Comparison of ENCODE assay signal across 10 cellular contexts in genomic region chr6:10759884-10760329, GRCh38. TPM values are rescaled to one million over a fixed set of nuclear protein-coding genes. Genes with fewer than 3 reads are reported as not detected.
DNase-seq lines count a peak whose midpoint lies in the region; ATAC-seq and TF ChIP-seq lines count a peak whose summit lies in the region.
"Had no signal": no experiment of that assay in that cellular context is flagged by ENCODE, and none has a peak within 500 bp of the region (broad histone marks: within the 10 kb centered on the region; RNA-seq: fewer than 3 reads in every experiment).

No MANE protein-coding gene starts in this region.

- H3K9ac ChIP-seq in SK-N-SH, result no peak overlapping the region

- TF ChIP-seq CTCF in SK-N-SH (IDR thresholded peaks at IDR 0.05) (no peak), foreskin fibroblast (IDR thresholded peaks at IDR 0.05; ENCODE audit: low read depth, low read length) (no peak)

- H3K36me3 ChIP-seq in SK-N-SH (replicated peaks in 1 of 2; ENCODE audit: control insufficient read depth in 1 of 2, insufficient read depth in 2 of 2, low read length in 1 of 2), result peaks cover 10 to 37% of the 10 kb centered on the region in 2 experiments

- peaks cover 20% of the 10 kb centered on the region for H3K79me2 ChIP-seq in SK-N-SH (ENCODE audit: insufficient read depth)

- TF ChIP-seq EP300 in SK-N-SH (IDR thresholded peaks at IDR 0.05; ENCODE audit: borderline replicate concordance in 1 of 2, low read depth in 1 of 2, low read length in 1 of 2), result no peak

- no peaks in the 10 kb centered on the region for H3K9me3 Mint-ChIP-seq in activated T-cell treated with anti-CD3 and anti-CD28 coated beads, Interleukin-2, amount 50 U/mL, for 24 hours

- no peak for TF ChIP-seq RAD21 in SK-N-SH (IDR thresholded peaks at IDR 0.05; ENCODE audit: low read length)

- no peak for DNase-seq in activated T-cell treated with anti-CD3 and anti-CD28 coated beads, Interleukin-2, amount 50 U/mL, for 24 hours
- DNase-seq in activated T-cell treated with anti-CD3 and anti-CD28 coated beads for 4 hours, result no peak
- no peak for DNase-seq in SK-N-SH
- DNase-seq in foreskin fibroblast, result peak; percentile 84 to 89
- DNase-seq in stromal cell of bone marrow (ENCODE audit: low read depth), result peak; percentile 57
- DNase-seq in NCI-H1092 treated with DMSO at 0.1 percent for 48 hours (lab: John Stamatoyannopoulos, UW), result no peak
- no peak for DNase-seq in activated gamma-delta T cell (lab: John Stamatoyannopoulos, UW)
- DNase-seq: activated naive CD4-positive, alpha-beta T cell treated with anti-CD3 and anti-CD28 coated beads, Interleukin-2, amount 50 U/mL, for 16 hours had no signal

- H3K4me1 ChIP-seq in SK-N-SH (ENCODE audit: control insufficient read depth in 1 of 2, insufficient read depth in 2 of 2, low read depth in 1 of 2, low read length in 1 of 2), result peaks cover 0 to 15% of the 10 kb centered on the region in 2 experiments; a peak in 2 of 4 replicates

- H3K4me3 Mint-ChIP-seq in activated T-cell treated with anti-CD3 and anti-CD28 coated beads, Interleukin-2, amount 50 U/mL, for 24 hours, result no peak overlapping the region

- ATAC-seq in GM19467 (IDR thresholded peaks at IDR 0.05; ENCODE audit: unreplicated experiment), result no peak

- H3F3A ChIP-seq in SK-N-SH (replicated peaks; ENCODE audit: insufficient read depth), result peaks cover 21% of the 10 kb centered on the region

- CTCF ChIA-PET in SK-N-SH (lab: Yijun Ruan, JAX), result interaction anchor here (0.7 to 2.2 kb wide), 7 partner anchors 9 to 36 kb away, joined by 3 to 9 read pairs (median 5); no protein-coding TSS in a partner anchor

- H3K4me2 ChIP-seq in SK-N-SH, result peak overlapping the region; percentile 23; the same call in 1 of the 2 replicates
- H3K4me2 ChIP-seq: BLaER1 treated with 17β-estradiol and CSF1 and Interleukin-3, amounts not matched to agents 10 nM and 100 nM had no signal

- no peaks in the 10 kb centered on the region for H3K9me3 ChIP-seq in SK-N-SH
- H3K9me3 ChIP-seq: BLaER1 treated with 17β-estradiol and CSF1 and Interleukin-3, amounts not matched to agents 10 nM and 100 nM had no signal

- H2AFZ ChIP-seq in SK-N-SH (ENCODE audit: low read depth), result no peak overlapping the region

- H3K27me3 ChIP-seq in SK-N-SH (ENCODE audit: insufficient read depth), result no peaks in the 10 kb centered on the region
- H3K27me3 ChIP-seq: BLaER1 treated with 17β-estradiol and CSF1 and Interleukin-3, amounts not matched to agents 10 nM and 100 nM had no signal

- no peaks in the 10 kb centered on the region; the same call in 1 of the 2 replicates for H4K20me1 ChIP-seq in SK-N-SH (ENCODE audit: insufficient read depth)

- no peaks in the 10 kb centered on the region for H3K27me3 Mint-ChIP-seq in activated T-cell treated with anti-CD3 and anti-CD28 coated beads, Interleukin-2, amount 50 U/mL, for 24 hours

- H3K4me1 Mint-ChIP-seq in activated T-cell treated with anti-CD3 and anti-CD28 coated beads, Interleukin-2, amount 50 U/mL, for 24 hours (ENCODE audit: low read depth), result peaks cover 31% of the 10 kb centered on the region

- WGBS in SK-N-SH (ENCODE audit: low lambda C conversion rate), result 55% methylated on average over 6 of the region's 6 CpGs

- peak overlapping the region in 1 of 2 experiments; percentile 41; a peak in 2 of 4 replicates for H3K27ac ChIP-seq in SK-N-SH (ENCODE audit: low read depth in 2 of 2, low read length in 1 of 2)

- H3K36me3 Mint-ChIP-seq in activated T-cell treated with anti-CD3 and anti-CD28 coated beads, Interleukin-2, amount 50 U/mL, for 24 hours (ENCODE audit: low read depth), result peaks cover 88% of the 10 kb centered on the region

- H3K9me2 ChIP-seq in SK-N-SH, result no peaks in the 10 kb centered on the region

- no peak overlapping the region for H3K4me3 ChIP-seq in SK-N-SH (ENCODE audit: low read depth in 2 of 2, low read length in 1 of 2)
- H3K4me3 ChIP-seq in foreskin fibroblast (ENCODE audit: low read depth in 1 of 2, low read length in 2 of 2), result no peak overlapping the region
- H3K4me3 ChIP-seq: BLaER1 treated with 17β-estradiol and CSF1 and Interleukin-3, amounts not matched to agents 10 nM and 100 nM had no signal

- H3K27ac Mint-ChIP-seq in activated T-cell treated with anti-CD3 and anti-CD28 coated beads, Interleukin-2, amount 50 U/mL, for 24 hours, result peak overlapping the region; percentile 9

- POLR2A ChIA-PET in SK-N-SH (lab: Yijun Ruan, JAX), result no interaction called here

TF ChIP-seq in SK-N-SH, 30 proteins besides CTCF, POLR2A, EP300 and RAD21:
- TF ChIP-seq NFIC (IDR thresholded peaks at IDR 0.05; ENCODE audit: borderline replicate concordance) (peak; percentile 72), REST (IDR thresholded peaks at IDR 0.05; ENCODE audit: low read depth, low read length) (no peak), PBX3 (IDR thresholded peaks at IDR 0.05) (peak; percentile 53), ELF1 (IDR thresholded peaks at IDR 0.05) (no peak), ZBTB33 (IDR thresholded peaks at IDR 0.05; ENCODE audit: borderline replicate concordance, low read depth) (no peak), TCF12 (IDR thresholded peaks at IDR 0.05) (peak; percentile 42), USF2 (IDR thresholded peaks at IDR 0.05; ENCODE audit: borderline replicate concordance, low read depth, low read length) (no peak), FOSL2 (IDR thresholded peaks at IDR 0.05; ENCODE audit: borderline replicate concordance, low read depth) (peak; percentile 70; the same call in 1 of the 2 replicates), JUND (IDR thresholded peaks at IDR 0.05) (peak; percentile 67)

RNA-seq across cellular contexts. Expression of gene TMEM14B, which starts 12.3 kb away (rescaled TPM):
- polyA plus RNA-seq in SK-N-SH (2012; rRNA removed), result 89.0 and 93.6 TPM in 2 replicates
- 107 and 142 TPM in 2 replicates for polyA plus RNA-seq in SK-N-SH (2012; cell fraction: cytosol; rRNA removed)
- polyA plus RNA-seq in SK-N-SH (2012; cell fraction: nucleus; rRNA removed), result 21.9 and 32.6 TPM in 2 replicates

RNA-seq across cellular contexts. Expression of gene TMEM14C, which starts 37.0 kb away (rescaled TPM):
- polyA plus RNA-seq in SK-N-SH (2012; rRNA removed), result 199 and 214 TPM in 2 replicates
- polyA plus RNA-seq in SK-N-SH (2012; cell fraction: cytosol; rRNA removed), result 220 and 240 TPM in 2 replicates
- polyA plus RNA-seq in SK-N-SH (2012; cell fraction: nucleus; rRNA removed), result 79.5 and 104 TPM in 2 replicates

Comparison
In these comparisons a context has a peak if more than half of its experiments do, and no peak if none do; other contexts are left out.
1. DNase-seq: peak in foreskin fibroblast (2 of 2) and stromal cell of bone marrow (single experiment); none in activated T-cell treated with anti-CD3 and anti-CD28 coated beads, Interleukin-2, amount 50 U/mL, for 24 hours (single experiment), activated T-cell treated with anti-CD3 and anti-CD28 coated beads for 4 hours (single experiment), SK-N-SH (single experiment), NCI-H1092 treated with DMSO at 0.1 percent for 48 hours (single experiment) and activated gamma-delta T cell (single experiment).